Comparison of ENCODE assay signal across 9 cellular contexts in genomic region chr4:99685234-99685633, GRCh38. TPM values are rescaled to one million over a fixed set of nuclear protein-coding genes. Genes with fewer than 3 reads are reported as not detected.
"Had no signal": no experiment of that assay in that cellular context is flagged by ENCODE, and none has a peak within 500 bp of the region (broad histone marks: within the 10 kb centered on the region; RNA-seq: fewer than 3 reads in every experiment).

No MANE protein-coding gene starts in this region.

- DNase-seq: GDM1, GF-D8 had no signal

- H3K4me3 ChIP-seq: GM12878 had no signal

- ATAC-seq: GM12878 had no signal

- FAIRE-seq: G401.6, GM12878, GM12891, GM12892, GM18507, GM19239 had no signal

RNA-seq across cellular contexts. Expression of gene C4orf54, which starts 27.6 kb away (rescaled TPM):
- total RNA-seq: G401, GM12878 had no signal
